ENCODE assay signal across 1 cellular context in genomic region chr15:31563421-31563820, GRCh38.
TF ChIP-seq lines count a peak whose summit lies in the region.

No MANE protein-coding gene starts in this region.

TF ChIP-seq in H1, 55 proteins besides CTCF, POLR2A, EP300 and RAD21:
- TF ChIP-seq POLR2AphosphoS5 (IDR thresholded peaks at IDR 0.05; ENCODE audit: low read depth, low read length) (no peak), NRF1 (IDR thresholded peaks at IDR 0.05; ENCODE audit: low read depth, low read length) (no peak), SIX5 (IDR thresholded peaks at IDR 0.05; ENCODE audit: low read depth, low read length) (no peak), RXRA (IDR thresholded peaks at IDR 0.05; ENCODE audit: insufficient read depth, low read depth, low read length) (no peak), SUZ12 (IDR thresholded peaks at IDR 0.05; ENCODE audit: low read length) (no peak), SP4 (IDR thresholded peaks at IDR 0.05; ENCODE audit: low read length) (no peak), CHD2 (IDR thresholded peaks at IDR 0.05; ENCODE audit: low read length) (no peak), TAF1 (IDR thresholded peaks at IDR 0.05; ENCODE audit: low read depth, low read length) (no peak), KDM5A (IDR thresholded peaks at IDR 0.05; ENCODE audit: low read length) (no peak), RFX5 (IDR thresholded peaks at IDR 0.05; ENCODE audit: borderline replicate concordance, low read depth, low read length) (no peak), ASH2L (IDR thresholded peaks at IDR 0.05; ENCODE audit: low read length) (no peak), CTBP2 (IDR thresholded peaks at IDR 0.05; ENCODE audit: borderline replicate concordance, insufficient read depth, insufficient read length, low read length) (no peak), KDM4A (IDR thresholded peaks at IDR 0.05; ENCODE audit: low read depth, low read length, severe bottlenecking) (no peak)
